ENCODE assay signal across 1 cellular context in genomic region chr11:36278531-36279245, GRCh38.
TF ChIP-seq lines count a peak whose summit lies in the region.

No MANE protein-coding gene starts in this region.

TF ChIP-seq in GM12878, 131 proteins besides CTCF, POLR2A, EP300 and RAD21:
- TF ChIP-seq BRCA1 (IDR thresholded peaks at IDR 0.05; ENCODE audit: low read depth, low read length) (no peak), PAX5 (IDR thresholded peaks at IDR 0.05; ENCODE audit: borderline replicate concordance, low read depth, low read length) (peak; percentile 84), EZH2 (IDR thresholded peaks at IDR 0.05; ENCODE audit: borderline replicate concordance, control insufficient read depth, low read depth, low read length) (no peak)
- TF ChIP-seq, protein P1, sequence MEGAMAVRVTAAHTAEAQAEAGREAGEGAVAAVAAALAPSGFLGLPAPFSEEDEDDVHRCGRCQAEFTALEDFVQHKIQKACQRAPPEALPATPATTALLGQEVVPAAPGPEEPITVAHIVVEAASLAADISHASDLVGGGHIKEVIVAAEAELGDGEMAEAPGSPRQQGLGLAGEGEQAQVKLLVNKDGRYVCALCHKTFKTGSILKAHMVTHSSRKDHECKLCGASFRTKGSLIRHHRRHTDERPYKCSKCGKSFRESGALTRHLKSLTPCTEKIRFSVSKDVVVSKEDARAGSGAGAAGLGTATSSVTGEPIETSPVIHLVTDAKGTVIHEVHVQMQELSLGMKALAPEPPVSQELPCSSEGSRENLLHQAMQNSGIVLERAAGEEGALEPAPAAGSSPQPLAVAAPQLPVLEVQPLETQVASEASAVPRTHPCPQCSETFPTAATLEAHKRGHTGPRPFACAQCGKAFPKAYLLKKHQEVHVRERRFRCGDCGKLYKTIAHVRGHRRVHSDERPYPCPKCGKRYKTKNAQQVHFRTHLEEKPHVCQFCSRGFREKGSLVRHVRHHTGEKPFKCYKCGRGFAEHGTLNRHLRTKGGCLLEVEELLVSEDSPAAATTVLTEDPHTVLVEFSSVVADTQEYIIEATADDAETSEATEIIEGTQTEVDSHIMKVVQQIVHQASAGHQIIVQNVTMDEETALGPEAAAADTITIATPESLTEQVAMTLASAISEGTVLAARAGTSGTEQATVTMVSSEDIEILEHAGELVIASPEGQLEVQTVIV (IDR thresholded peaks at IDR 0.05; ENCODE audit: borderline replicate concordance, partially characterized antibody): no peak
TF ChIP-seq in GM12878: peak in this region for 1.
